Comparison of ENCODE assay signal across 1 cellular context in the genomic region with DNA sequence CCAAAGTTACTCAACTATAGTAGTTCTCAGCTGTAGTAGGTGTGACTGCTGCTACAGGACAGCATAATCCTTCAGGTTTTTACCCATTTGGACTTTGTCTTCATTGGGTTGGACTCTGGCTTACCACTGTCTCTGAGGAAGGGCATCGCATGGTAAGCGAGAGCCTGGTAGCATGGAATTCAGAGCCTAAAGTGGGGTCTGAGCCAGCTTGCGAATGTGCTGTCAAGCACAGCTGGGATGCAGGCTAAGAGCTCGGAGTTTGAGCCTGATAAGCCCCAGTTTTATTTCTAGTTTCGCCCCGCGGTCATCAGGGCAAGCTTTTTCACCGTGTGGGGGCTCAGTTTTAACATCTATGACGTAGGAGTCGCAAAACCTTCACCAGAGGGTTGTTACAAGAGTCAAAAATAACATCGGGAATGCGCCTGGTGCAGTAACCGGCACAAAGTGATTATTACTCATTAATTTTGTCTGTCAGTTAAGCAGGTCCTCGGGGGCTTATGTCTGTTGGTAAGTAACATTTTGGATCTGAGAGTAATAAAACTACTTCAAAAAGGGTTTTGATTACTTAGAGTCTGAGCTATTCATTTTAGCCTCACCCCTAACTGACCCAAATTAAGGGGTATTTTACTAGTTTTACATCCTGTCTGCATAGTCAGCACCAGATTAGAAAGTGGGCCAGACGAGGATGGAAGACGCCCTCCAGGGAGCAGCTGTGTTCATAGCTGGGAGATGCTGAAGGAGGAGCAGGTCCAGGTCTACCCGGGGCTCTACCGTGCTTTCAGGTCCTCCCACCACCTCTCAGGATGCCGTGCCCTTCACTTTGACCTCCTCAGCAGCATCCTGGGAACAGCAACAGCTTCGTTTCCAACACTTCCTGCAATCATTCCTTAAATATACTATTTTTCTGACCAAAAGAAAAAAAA.
TF ChIP-seq lines count a peak whose summit lies in the region.

No MANE protein-coding gene starts in this region.

TF ChIP-seq in endothelial cell of umbilical vein, 7 proteins besides CTCF, POLR2A, EP300 and RAD21:
- TF ChIP-seq EZH2 (IDR thresholded peaks at IDR 0.05; ENCODE audit: borderline replicate concordance, low read depth, low read length, severe bottlenecking) (no peak), POLR2AphosphoS5 (IDR thresholded peaks at IDR 0.05; ENCODE audit: insufficient read depth, low read depth, low read length) (no peak), JUN (IDR thresholded peaks at IDR 0.05; ENCODE audit: borderline replicate concordance, insufficient read depth, insufficient read length, low read depth) (no peak), MYC (IDR thresholded peaks at IDR 0.05; ENCODE audit: low read depth, low read length) (no peak), GATA2 (IDR thresholded peaks at IDR 0.05; ENCODE audit: insufficient read depth, insufficient read length, low read depth, low read length) (no peak), FOS (IDR thresholded peaks at IDR 0.05; ENCODE audit: borderline replicate concordance, insufficient read depth, low read length) (no peak)
- TF ChIP-seq, protein P1, sequence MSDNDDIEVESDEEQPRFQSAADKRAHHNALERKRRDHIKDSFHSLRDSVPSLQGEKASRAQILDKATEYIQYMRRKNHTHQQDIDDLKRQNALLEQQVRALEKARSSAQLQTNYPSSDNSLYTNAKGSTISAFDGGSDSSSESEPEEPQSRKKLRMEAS (IDR thresholded peaks at IDR 0.05; ENCODE audit: insufficient read depth, insufficient read length): no peak
